In the genomic region with DNA sequence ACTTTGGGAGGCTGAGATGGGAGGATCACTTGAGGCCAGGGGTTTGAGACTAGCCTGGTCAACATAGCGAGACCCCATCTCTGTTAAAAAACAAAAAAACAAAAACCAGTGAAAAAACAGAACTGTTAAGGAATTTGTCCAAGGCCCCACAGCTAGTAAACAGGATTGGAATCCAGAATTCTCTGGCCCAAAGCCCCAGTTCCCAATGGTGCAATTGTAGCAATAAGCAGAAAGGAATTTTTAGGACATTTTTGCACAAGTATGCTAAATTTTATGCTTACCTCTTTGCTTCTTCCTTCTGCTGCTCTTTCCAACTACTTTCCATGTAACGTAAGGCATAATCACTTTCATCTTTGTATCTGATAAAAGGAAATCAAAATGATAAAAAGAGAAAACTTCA, we compare ENCODE assay signal across 24 cellular contexts. TPM values are rescaled to one million over a fixed set of nuclear protein-coding genes. Genes with fewer than 3 reads are reported as not detected.
"Had no signal": no experiment of that assay in that cellular context is flagged by ENCODE, and none has a peak within 500 bp of the region (broad histone marks: within the 10 kb centered on the region; RNA-seq: fewer than 3 reads in every experiment).

No MANE protein-coding gene starts in this region.

- H3K4me1 ChIP-seq: Peyer's patch, SJSA1 had no signal

- H3K9me3 Mint-ChIP-seq: activated naive CD4-positive, alpha-beta T cell treated with anti-CD3 and anti-CD28 coated beads, Interleukin-2, amount 10 ng/mL, durations not matched to agents 7 days and 5 days; activated naive CD8-positive, alpha-beta T cell treated with anti-CD3 and anti-CD28 coated beads for 36 hours; activated T-helper 17 cell treated with anti-CD3 and anti-CD28 coated beads, Interleukin-2, amount 50 U/mL, for 72 hours; T-helper 2 cell treated with Interferon-gamma antibody and Interleukin-4, amounts not matched to agents 5 μg/mL and 100 μg/mL, for 36 hours had no signal

- DNase-seq: activated CD4-positive, alpha-beta T cell treated with anti-CD3 and anti-CD28 coated beads for 4 hours; activated gamma-delta T cell treated with Interleukin-2 at 50 U/mL for 16 hours; activated naive CD4-positive, alpha-beta T cell treated with anti-CD3 and anti-CD28 coated beads, Interleukin-2, amount 10 ng/mL, durations not matched to agents 7 days and 5 days; activated naive CD8-positive, alpha-beta T cell treated with anti-CD3 and anti-CD28 coated beads for 36 hours; activated T-cell treated with anti-CD3 and anti-CD28 coated beads, Interleukin-2, amount 50 U/mL, for 48 hours; adrenal gland; anterior cingulate cortex; cerebellar nuclear complex; MG63; NCI-H1105 treated with DMSO at 0.1 percent for 48 hours; NCI-H146; NCI-H187 treated with DMSO at 0.1 percent for 48 hours; NCI-H2081 treated with DMSO at 0.1 percent for 48 hours; NCI-H446; NCI-H524; Peyer's patch; SHP77; SW 1271 had no signal

- H3K27me3 Mint-ChIP-seq: activated naive CD4-positive, alpha-beta T cell treated with anti-CD3 and anti-CD28 coated beads, Interleukin-2, amount 10 ng/mL, durations not matched to agents 7 days and 5 days; activated naive CD8-positive, alpha-beta T cell treated with anti-CD3 and anti-CD28 coated beads for 36 hours; activated T-helper 17 cell treated with anti-CD3 and anti-CD28 coated beads, Interleukin-2, amount 50 U/mL, for 72 hours had no signal

- H3K27ac ChIP-seq: adrenal gland, Peyer's patch, RWPE1, SJSA1 had no signal

- H3K4me3 Mint-ChIP-seq: activated naive CD4-positive, alpha-beta T cell treated with anti-CD3 and anti-CD28 coated beads, Interleukin-2, amount 10 ng/mL, durations not matched to agents 7 days and 5 days; activated naive CD8-positive, alpha-beta T cell treated with anti-CD3 and anti-CD28 coated beads for 36 hours; activated T-helper 17 cell treated with anti-CD3 and anti-CD28 coated beads, Interleukin-2, amount 50 U/mL, for 72 hours; T-helper 2 cell treated with Interferon-gamma antibody and Interleukin-4, amounts not matched to agents 5 μg/mL and 100 μg/mL, for 36 hours had no signal

- H3K27me3 ChIP-seq: adrenal gland, MG63, Peyer's patch, SJSA1 had no signal

- ATAC-seq: activated CD4-positive, CD25-positive, alpha-beta regulatory T cell treated with anti-CD3 and anti-CD28 coated beads, Interleukin-2, amount 50 U/mL, for 24 hours; activated T-helper 17 cell treated with anti-CD3 and anti-CD28 coated beads, Interleukin-2, amount 50 U/mL, for 72 hours; SK-N-SH treated with all-trans-retinoic acid at 6 μM for 48 hours had no signal

- H3K27ac Mint-ChIP-seq: activated naive CD4-positive, alpha-beta T cell treated with anti-CD3 and anti-CD28 coated beads, Interleukin-2, amount 10 ng/mL, durations not matched to agents 7 days and 5 days; activated naive CD8-positive, alpha-beta T cell treated with anti-CD3 and anti-CD28 coated beads for 36 hours; activated T-helper 17 cell treated with anti-CD3 and anti-CD28 coated beads, Interleukin-2, amount 50 U/mL, for 72 hours; T-helper 2 cell treated with Interferon-gamma antibody and Interleukin-4, amounts not matched to agents 5 μg/mL and 100 μg/mL, for 36 hours had no signal

- H3K4me3 ChIP-seq: adrenal gland, MG63, Peyer's patch, SJSA1 had no signal

- H3K9me3 ChIP-seq: adrenal gland, MG63, Peyer's patch, SJSA1 had no signal

RNA-seq across cellular contexts. Expression of gene MISFA, which starts 11.6 kb away (rescaled TPM):
- total RNA-seq: Peyer's patch had no signal
